In genomic region chr12:120247621-120248030, GRCh38 we compare ENCODE assay signal across 11 cellular contexts. TPM values are rescaled to one million over a fixed set of nuclear protein-coding genes. Genes with fewer than 3 reads are reported as not detected.
A peak's percentile ranks its signal among the peaks of the same experiment; 100 is the strongest.
DNase-seq lines count a peak whose midpoint lies in the region; ATAC-seq lines count a peak whose summit lies in the region.
"Had no signal": no experiment of that assay in that cellular context is flagged by ENCODE, and none has a peak within 500 bp of the region (broad histone marks: within the 10 kb centered on the region; RNA-seq: fewer than 3 reads in every experiment).

No MANE protein-coding gene starts in this region.

- no peaks in the 10 kb centered on the region for H3K9me3 ChIP-seq in adipocyte (ENCODE audit: control insufficient read depth, low read length)
- no peaks in the 10 kb centered on the region for H3K9me3 ChIP-seq in subcutaneous abdominal adipose tissue (ENCODE audit: control insufficient read depth in 5 of 5, low read length in 5 of 5)
- H3K9me3 ChIP-seq in aorta (ENCODE audit: control insufficient read depth, low read length) = no peaks in the 10 kb centered on the region

- H3K4me3 ChIP-seq in adipocyte (ENCODE audit: low read length) (peak overlapping the region; percentile 53), subcutaneous abdominal adipose tissue (ENCODE audit: low read depth in 1 of 5, low read length in 5 of 5) (peak overlapping the region in 2 of 5 donors; percentile 24 to 39), aorta (ENCODE audit: low read length in 2 of 2) (no peak overlapping the region)

- 69 to 71% methylated on average over 6 of the region's 6 CpGs for WGBS in aorta, 2 donors

- H3K9ac ChIP-seq in adipocyte (ENCODE audit: low read length) = peak overlapping the region; percentile 74
- H3K9ac ChIP-seq in subcutaneous abdominal adipose tissue (ENCODE audit: low read length in 5 of 5) = no peak overlapping the region

- intact Hi-C loops in aorta (cut with DNase I) = no loop called here

- no peak for ATAC-seq in GM21825 (IDR thresholded peaks at IDR 0.05; ENCODE audit: unreplicated experiment)
- ATAC-seq in aorta (ENCODE audit: low FRiP score) = no peak
- ATAC-seq: HepG2 had no signal

- no peak for DNase-seq in activated CD4-positive, alpha-beta T cell treated with anti-CD3 and anti-CD28 coated beads, Interleukin-2, amount 10 ng/mL, durations not matched to agents 7 days and 5 days
- no peak for DNase-seq in activated CD4-positive, alpha-beta T cell treated with anti-CD3 and anti-CD28 coated beads, Interleukin-2, amount 50 U/mL, for 48 hours
- DNase-seq in adipocyte (ENCODE audit: low read depth) = peak; percentile 67
- no peak for DNase-seq in immature natural killer cell
- DNase-seq in SHP77 (lab: John Stamatoyannopoulos, UW) = no peak
- no peak for DNase-seq in aorta
- DNase-seq: foreskin melanocyte, occipital lobe had no signal

- H3K36me3 ChIP-seq in adipocyte (ENCODE audit: control insufficient read depth, insufficient read depth, low read length, severe bottlenecking) (no peaks in the 10 kb centered on the region), subcutaneous abdominal adipose tissue (ENCODE audit: control insufficient read depth in 5 of 5, insufficient read depth in 5 of 5, low read length in 5 of 5) (peaks cover 0 to 3% (median 0%) of the 10 kb centered on the region in 5 donors), aorta (ENCODE audit: control insufficient read depth in 1 of 2, insufficient read depth in 2 of 2, low read length in 1 of 2) (no peaks in the 10 kb centered on the region)

- POLR2A ChIA-PET in activated CD4-positive, alpha-beta T cell treated with anti-CD3 and anti-CD28 coated beads, Interleukin-2, amount 10 ng/mL, durations not matched to agents 7 days and 5 days (lab: Charles Lee) = interaction anchor here (0.9 kb wide), 1 partner anchor 44 kb away, joined by 3 read pairs; no protein-coding TSS in a partner anchor

- no peaks in the 10 kb centered on the region for H3K27me3 Mint-ChIP-seq in activated CD4-positive, alpha-beta T cell treated with anti-CD3 and anti-CD28 coated beads, Interleukin-2, amount 10 ng/mL, durations not matched to agents 7 days and 5 days
- peaks cover 12 to 21% (median 21%) of the 10 kb centered on the region in 3 donors for H3K27me3 Mint-ChIP-seq in immature natural killer cell (ENCODE audit: low read depth in 3 of 3)

- no peak overlapping the region for H3K4me3 Mint-ChIP-seq in activated CD4-positive, alpha-beta T cell treated with anti-CD3 and anti-CD28 coated beads, Interleukin-2, amount 10 ng/mL, durations not matched to agents 7 days and 5 days
- H3K4me3 Mint-ChIP-seq in immature natural killer cell = peak overlapping the region; percentile 63 to 89 (median 78)

- H3K9me3 Mint-ChIP-seq in activated CD4-positive, alpha-beta T cell treated with anti-CD3 and anti-CD28 coated beads, Interleukin-2, amount 10 ng/mL, durations not matched to agents 7 days and 5 days = no peaks in the 10 kb centered on the region
- no peaks in the 10 kb centered on the region for H3K9me3 Mint-ChIP-seq in immature natural killer cell

- H3K27ac ChIP-seq in subcutaneous abdominal adipose tissue (ENCODE audit: low read depth, low read length) (peak overlapping the region; percentile 84), aorta (ENCODE audit: low read depth in 1 of 2, low read length in 2 of 2) (no peak overlapping the region)

- no peaks in the 10 kb centered on the region for H3K27me3 ChIP-seq in adipocyte (replicated peaks; ENCODE audit: control insufficient read depth, insufficient read depth, low read length)
- no peaks in the 10 kb centered on the region for H3K27me3 ChIP-seq in subcutaneous abdominal adipose tissue (ENCODE audit: control insufficient read depth in 5 of 5, insufficient read depth in 4 of 5, low read length in 5 of 5)
- H3K27me3 ChIP-seq in aorta (ENCODE audit: control insufficient read depth in 1 of 2, insufficient read depth in 2 of 2, low read length in 1 of 2) = no peaks in the 10 kb centered on the region

- peaks cover 77% of the 10 kb centered on the region for H3K4me1 Mint-ChIP-seq in activated CD4-positive, alpha-beta T cell treated with anti-CD3 and anti-CD28 coated beads, Interleukin-2, amount 10 ng/mL, durations not matched to agents 7 days and 5 days
- H3K4me1 Mint-ChIP-seq in immature natural killer cell = peaks cover 89% of the 10 kb centered on the region in 2 donors

- CTCF ChIA-PET in activated CD4-positive, alpha-beta T cell treated with anti-CD3 and anti-CD28 coated beads, Interleukin-2, amount 10 ng/mL, durations not matched to agents 7 days and 5 days (lab: Charles Lee) = interaction anchor here (0.9 to 26.1 kb wide), 4 partner anchors 8 to 22 kb away, joined by 4 to 546 read pairs (median 4); partner anchors contain the start of gene PXN

- H3K36me3 Mint-ChIP-seq in activated CD4-positive, alpha-beta T cell treated with anti-CD3 and anti-CD28 coated beads, Interleukin-2, amount 10 ng/mL, durations not matched to agents 7 days and 5 days (ENCODE audit: low read depth) = peaks cover 64% of the 10 kb centered on the region
- peaks cover 4 to 11% (median 6%) of the 10 kb centered on the region in 3 donors for H3K36me3 Mint-ChIP-seq in immature natural killer cell

- H3K4me1 ChIP-seq in adipocyte (ENCODE audit: control insufficient read depth, insufficient read depth, low read length) = peaks cover 68% of the 10 kb centered on the region
- peaks cover 19 to 76% (median 51%) of the 10 kb centered on the region in 5 donors for H3K4me1 ChIP-seq in subcutaneous abdominal adipose tissue (ENCODE audit: control insufficient read depth in 5 of 5, insufficient read depth in 5 of 5, low read length in 5 of 5)
- H3K4me1 ChIP-seq in aorta (ENCODE audit: control insufficient read depth in 1 of 2, insufficient read depth in 2 of 2, low read length in 2 of 2) = peaks cover 0 to 13% of the 10 kb centered on the region in 2 donors

- H3K27ac Mint-ChIP-seq in activated CD4-positive, alpha-beta T cell treated with anti-CD3 and anti-CD28 coated beads, Interleukin-2, amount 10 ng/mL, durations not matched to agents 7 days and 5 days = peak overlapping the region; percentile 51
- peak overlapping the region; percentile 74 to 96 (median 92) for H3K27ac Mint-ChIP-seq in immature natural killer cell

RNA-seq across cellular contexts. Expression of gene PXN, which starts 17.9 kb away (rescaled TPM):
- total RNA-seq in activated CD4-positive, alpha-beta T cell treated with anti-CD3 and anti-CD28 coated beads, Interleukin-2, amount 10 ng/mL, durations not matched to agents 7 days and 5 days = 100 to 1,000 TPM; 201 to 236 TPM
- 100 to 1,000 TPM; 132 to 310 (median 240) TPM for polyA plus RNA-seq in immature natural killer cell
- 100 to 1,000 TPM; 111 to 138 TPM for total RNA-seq in aorta
- polyA plus RNA-seq in aorta = 10 to 100 TPM; 31.3 to 79.9 TPM

RNA-seq across cellular contexts. Expression of gene RNU4-2, which starts 44.1 kb away (rescaled TPM):
- 1,000 to 10,000 TPM; 1,162 to 3,350 TPM for total RNA-seq in activated CD4-positive, alpha-beta T cell treated with anti-CD3 and anti-CD28 coated beads, Interleukin-2, amount 10 ng/mL, durations not matched to agents 7 days and 5 days
- polyA plus RNA-seq in immature natural killer cell (10 to 100 TPM in 1 of 3 donors, not detected in 2; 70.0 TPM), aorta (not detected)
- total RNA-seq in aorta = over 10,000 TPM; 15,052 to 24,410 TPM

RNA-seq across cellular contexts. Expression of gene RNU4-1, which starts 45.4 kb away (rescaled TPM):
- 1,000 to 10,000 TPM in 1 of 2 experiments, 100 to 1,000 TPM in 1; 672 to 1,846 TPM for total RNA-seq in activated CD4-positive, alpha-beta T cell treated with anti-CD3 and anti-CD28 coated beads, Interleukin-2, amount 10 ng/mL, durations not matched to agents 7 days and 5 days
- polyA plus RNA-seq in immature natural killer cell (not detected), aorta (not detected)
- total RNA-seq in aorta = 1,000 to 10,000 TPM; 1,718 to 2,225 TPM
- polyA plus RNA-seq: HepG2 had no signal

RNA-seq across cellular contexts. Expression of gene RPLP0, which starts 46.7 kb away (rescaled TPM):
- total RNA-seq in activated CD4-positive, alpha-beta T cell treated with anti-CD3 and anti-CD28 coated beads, Interleukin-2, amount 10 ng/mL, durations not matched to agents 7 days and 5 days = 1,000 to 10,000 TPM; 1,972 to 2,164 TPM
- 1,000 to 10,000 TPM in 1 of 3 donors, 100 to 1,000 TPM in 2; 528 to 1,271 (median 768) TPM for polyA plus RNA-seq in immature natural killer cell
- 1,000 to 10,000 TPM; 1,136 to 1,236 TPM for total RNA-seq in aorta
- polyA plus RNA-seq in aorta = 1,000 to 10,000 TPM; 2,250 to 2,543 TPM

RNA-seq across cellular contexts. Expression of gene GCN1, which starts 53.1 kb away (rescaled TPM):
- total RNA-seq in activated CD4-positive, alpha-beta T cell treated with anti-CD3 and anti-CD28 coated beads, Interleukin-2, amount 10 ng/mL, durations not matched to agents 7 days and 5 days = 10 to 100 TPM; 90.2 to 95.5 TPM
- 10 to 100 TPM in 2 of 3 donors, 1 to 10 TPM in 1; 9.7 to 26.4 (median 11.3) TPM for polyA plus RNA-seq in immature natural killer cell
- 10 to 100 TPM; 75.1 to 89.8 TPM for total RNA-seq in aorta
- polyA plus RNA-seq in aorta = 10 to 100 TPM in 1 of 2 donors, 1 to 10 TPM in 1; 6.4 to 22.1 TPM

Comparison
In these comparisons a context has a peak if more than half of its experiments do, and no peak if none do; other contexts are left out.
1. RNA of gene RNU4-2, which starts 44.1 kb away (total RNA-seq): 15,052 to 24,410 TPM in aorta; 1,162 to 3,350 TPM in activated CD4-positive, alpha-beta T cell treated with anti-CD3 and anti-CD28 coated beads, Interleukin-2, amount 10 ng/mL, durations not matched to agents 7 days and 5 days; every median in the first group is over 4 times any median in the second.